Comparison of ENCODE assay signal across 21 cellular contexts in the genomic region with DNA sequence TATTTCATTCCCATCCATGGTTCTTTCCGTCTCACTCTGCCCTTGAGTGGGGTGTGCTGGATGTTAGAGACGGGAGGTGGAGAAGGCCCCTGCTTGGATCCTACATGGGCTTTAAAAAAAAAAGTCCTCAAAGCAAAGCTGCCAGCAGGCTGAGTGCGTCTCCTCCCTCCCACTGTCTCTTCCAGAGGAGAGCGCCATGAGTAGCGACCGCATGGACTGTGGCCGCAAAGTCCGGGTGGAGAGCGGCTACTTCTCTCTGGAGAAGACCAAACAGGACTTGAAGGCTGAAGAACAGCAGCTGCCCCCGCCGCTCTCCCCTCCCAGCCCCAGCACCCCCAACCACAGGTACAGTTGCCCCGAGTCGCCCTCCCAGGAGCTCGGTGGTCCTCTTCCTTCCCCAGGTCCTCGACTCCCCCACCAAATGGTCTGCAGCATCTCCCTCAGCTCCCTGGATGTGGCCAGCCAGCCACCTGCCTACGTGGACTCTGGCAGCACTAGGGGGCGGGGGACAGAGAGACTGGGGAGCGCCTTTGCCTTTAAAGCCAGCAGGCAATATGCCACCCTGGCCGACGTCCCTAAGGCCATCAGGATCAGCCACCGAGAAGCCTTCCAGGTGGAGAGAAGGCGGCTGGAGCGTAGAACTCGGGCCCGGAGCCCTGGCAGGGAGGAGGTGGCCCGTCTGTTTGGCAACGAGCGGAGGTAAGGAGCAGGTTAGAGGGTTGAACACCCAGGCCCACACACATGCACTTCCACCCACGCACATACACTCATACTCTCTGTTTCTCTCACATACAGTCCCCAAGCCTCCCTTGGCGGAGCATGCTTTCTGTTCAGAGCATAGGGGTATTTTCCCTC.
DNase-seq lines count a peak whose midpoint lies in the region; ATAC-seq, FAIRE-seq and TF ChIP-seq lines count a peak whose summit lies in the region.
"Had no signal": no experiment of that assay in that cellular context is flagged by ENCODE, and none has a peak within 500 bp of the region (broad histone marks: within the 10 kb centered on the region; RNA-seq: fewer than 3 reads in every experiment).

No MANE protein-coding gene starts in this region.

- H3K36me3 ChIP-seq in CD4-positive, alpha-beta memory T cell (ENCODE audit: insufficient read depth, low read length) = peaks cover 56% of the 10 kb centered on the region
- H3K36me3 ChIP-seq: neural progenitor cell had no signal

- peak overlapping the region in 6 of 7 donors; percentile 15 to 63 (median 52) for H3K27ac Mint-ChIP-seq in CD4-positive, alpha-beta memory T cell
- H3K27ac Mint-ChIP-seq: neural progenitor cell had no signal

- no peaks in the 10 kb centered on the region for H3K9me3 Mint-ChIP-seq in CD4-positive, alpha-beta memory T cell
- H3K9me3 Mint-ChIP-seq: neural progenitor cell had no signal

- H3K4me3 Mint-ChIP-seq in CD4-positive, alpha-beta memory T cell = no peak overlapping the region
- H3K4me3 Mint-ChIP-seq: neural progenitor cell had no signal

- H3K36me3 Mint-ChIP-seq in CD4-positive, alpha-beta memory T cell = peaks cover 26 to 55% of the 10 kb centered on the region in 2 donors

- peak; percentile 74 for FAIRE-seq in GM12891 (lab: Jason Lieb, UNC)
- FAIRE-seq: H54, RCC 7860 had no signal

- POLR2A ChIA-PET in CD4-positive, alpha-beta memory T cell (lab: Charles Lee; ENCODE audit: partially characterized antibody) = no interaction called here
- POLR2A ChIA-PET in HEK293T (lab: Yijun Ruan, JAX) = no interaction called here

- intact Hi-C loops in CD4-positive, alpha-beta memory T cell (cut with micrococcal nuclease) = no loop called here
- intact Hi-C loops in head of caudate nucleus (cut with DNase I) = no loop called here

- peak; percentile 66 for ATAC-seq in HG02973 (IDR thresholded peaks at IDR 0.05; ENCODE audit: unreplicated experiment)
- ATAC-seq in HG03354 (IDR thresholded peaks at IDR 0.05; ENCODE audit: poor library complexity, severe bottlenecking, unreplicated experiment) = no peak
- ATAC-seq: gastrocnemius medialis, SK-N-SH treated with all-trans-retinoic acid at 6 μM for 48 hours had no signal

- no peak overlapping the region for H3K4me3 ChIP-seq in CD4-positive, alpha-beta memory T cell (ENCODE audit: low read length in 2 of 2)
- H3K4me3 ChIP-seq: cardiac muscle cell, gastrocnemius medialis, neural progenitor cell, thyroid gland had no signal

- H3K27me3 Mint-ChIP-seq in CD4-positive, alpha-beta memory T cell = no peaks in the 10 kb centered on the region

- H3K9me3 ChIP-seq in CD4-positive, alpha-beta memory T cell (ENCODE audit: control insufficient read depth in 1 of 2, low read length in 2 of 2) = no peaks in the 10 kb centered on the region
- H3K9me3 ChIP-seq: gastrocnemius medialis, thyroid gland had no signal

- no peak for DNase-seq in CD4-positive, alpha-beta memory T cell
- DNase-seq in GM12891 (ENCODE audit: insufficient read length, low spot score) (no peak), head of caudate nucleus (peak in 34 of 42 donors; percentile 40 to 89 (median 65)), HEK293T (ENCODE audit: extremely low spot score) (no peak), NCI-H446 treated with DMSO at 0.1 percent for 48 hours (lab: John Stamatoyannopoulos, UW) (no peak)
- DNase-seq: activated gamma-delta T cell, amygdala, DMS79, gastrocnemius medialis, NCI-H1930, NCI-H446, T-helper 9 cell, thyroid gland had no signal

- H3K4me1 Mint-ChIP-seq in CD4-positive, alpha-beta memory T cell = peaks cover 7 to 19% (median 10%) of the 10 kb centered on the region in 4 donors

- H3K27me3 ChIP-seq in CD4-positive, alpha-beta memory T cell (ENCODE audit: insufficient read depth, low read length) = no peaks in the 10 kb centered on the region
- H3K27me3 ChIP-seq: cardiac muscle cell, gastrocnemius medialis, neural progenitor cell, thyroid gland had no signal

- peaks cover 9% of the 10 kb centered on the region for H3K4me1 ChIP-seq in CD4-positive, alpha-beta memory T cell (ENCODE audit: insufficient read depth, low read length)
- H3K4me1 ChIP-seq: thyroid gland had no signal

- CTCF ChIA-PET in CD4-positive, alpha-beta memory T cell (lab: Charles Lee; ENCODE audit: partially characterized antibody) = no interaction called here
- CTCF ChIA-PET in HEK293T (lab: Yijun Ruan, JAX) = interaction anchor here (0.6 kb wide), 1 partner anchor 503 kb away, joined by 3 read pairs; no protein-coding TSS in a partner anchor

- no peak overlapping the region for H3K27ac ChIP-seq in CD4-positive, alpha-beta memory T cell (ENCODE audit: low read depth, low read length)
- H3K27ac ChIP-seq: cardiac muscle cell, KMS-11, neural progenitor cell, thyroid gland had no signal

- TF ChIP-seq POLR2A in GM12891 (IDR thresholded peaks at IDR 0.05; ENCODE audit: low read depth, low read length) = no peak

TF ChIP-seq in GM12891, 5 proteins besides CTCF, POLR2A, EP300 and RAD21:
- TF ChIP-seq SPI1 (IDR thresholded peaks at IDR 0.05; ENCODE audit: low read depth, low read length) (no peak), PAX5 (IDR thresholded peaks at IDR 0.05; ENCODE audit: insufficient read depth, low read length, severe bottlenecking) (no peak), POLR2AphosphoS5 (IDR thresholded peaks at IDR 0.05; ENCODE audit: low read depth, low read length) (no peak), POU2F2 (IDR thresholded peaks at IDR 0.05; ENCODE audit: low read depth, low read length) (no peak), TAF1 (IDR thresholded peaks at IDR 0.05; ENCODE audit: low read depth, low read length) (no peak)

TF ChIP-seq in HEK293T, 16 proteins besides CTCF, POLR2A, EP300 and RAD21:
- TF ChIP-seq FOXM1 (IDR thresholded peaks at IDR 0.05; ENCODE audit: borderline replicate concordance) (no peak), ZNF384 (IDR thresholded peaks at IDR 0.05) (no peak), L3MBTL2 (conservative IDR thresholded peaks at IDR 0.05) (no peak), HDGF (IDR thresholded peaks at IDR 0.05; ENCODE audit: borderline replicate concordance) (no peak), PKNOX1 (IDR thresholded peaks at IDR 0.05) (no peak), BHLHE40 (IDR thresholded peaks at IDR 0.05; ENCODE audit: borderline replicate concordance) (no peak), ELF4 (IDR thresholded peaks at IDR 0.05) (no peak), TARDBP (IDR thresholded peaks at IDR 0.05) (no peak), FOXA1 (IDR thresholded peaks at IDR 0.05) (no peak), ARNT (IDR thresholded peaks at IDR 0.05) (no peak), SUZ12 (IDR thresholded peaks at IDR 0.05) (no peak), LEF1 (IDR thresholded peaks at IDR 0.05; ENCODE audit: borderline replicate concordance) (no peak), NFRKB (IDR thresholded peaks at IDR 0.05) (no peak), FOXK2 (IDR thresholded peaks at IDR 0.05) (no peak)

Comparison
In these comparisons a context has a peak if more than half of its experiments do, and no peak if none do; other contexts are left out.
1. DNase-seq: peak in head of caudate nucleus (34 of 42); none in CD4-positive, alpha-beta memory T cell (0 of 5), GM12891 (single experiment), HEK293T (single experiment) and NCI-H446 treated with DMSO at 0.1 percent for 48 hours (single experiment).